ENCODE assay signal across 1 cellular context in the genomic region with DNA sequence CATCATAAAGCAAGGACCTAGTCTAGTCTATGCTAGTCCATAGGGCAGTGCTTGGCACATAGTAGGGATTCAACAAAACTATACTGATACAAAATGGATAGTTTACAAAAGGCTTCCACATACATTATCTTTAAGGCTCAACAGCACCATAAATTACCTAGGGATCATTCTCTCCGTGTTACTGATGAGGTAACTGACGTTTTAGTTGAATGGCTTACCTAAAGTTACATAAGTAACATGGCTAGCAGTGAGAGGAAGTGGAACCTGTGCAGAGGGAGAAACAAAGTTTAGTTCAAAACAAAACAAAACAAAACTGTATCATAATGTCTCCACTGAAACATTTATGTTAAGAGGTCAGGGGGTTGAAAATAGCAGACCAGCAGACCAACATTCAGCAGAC.
TF ChIP-seq lines count a peak whose summit lies in the region.

No MANE protein-coding gene starts in this region.

TF ChIP-seq in GM12878, 131 proteins besides CTCF, POLR2A, EP300 and RAD21 (continued from another document):
- TF ChIP-seq, protein P1, sequence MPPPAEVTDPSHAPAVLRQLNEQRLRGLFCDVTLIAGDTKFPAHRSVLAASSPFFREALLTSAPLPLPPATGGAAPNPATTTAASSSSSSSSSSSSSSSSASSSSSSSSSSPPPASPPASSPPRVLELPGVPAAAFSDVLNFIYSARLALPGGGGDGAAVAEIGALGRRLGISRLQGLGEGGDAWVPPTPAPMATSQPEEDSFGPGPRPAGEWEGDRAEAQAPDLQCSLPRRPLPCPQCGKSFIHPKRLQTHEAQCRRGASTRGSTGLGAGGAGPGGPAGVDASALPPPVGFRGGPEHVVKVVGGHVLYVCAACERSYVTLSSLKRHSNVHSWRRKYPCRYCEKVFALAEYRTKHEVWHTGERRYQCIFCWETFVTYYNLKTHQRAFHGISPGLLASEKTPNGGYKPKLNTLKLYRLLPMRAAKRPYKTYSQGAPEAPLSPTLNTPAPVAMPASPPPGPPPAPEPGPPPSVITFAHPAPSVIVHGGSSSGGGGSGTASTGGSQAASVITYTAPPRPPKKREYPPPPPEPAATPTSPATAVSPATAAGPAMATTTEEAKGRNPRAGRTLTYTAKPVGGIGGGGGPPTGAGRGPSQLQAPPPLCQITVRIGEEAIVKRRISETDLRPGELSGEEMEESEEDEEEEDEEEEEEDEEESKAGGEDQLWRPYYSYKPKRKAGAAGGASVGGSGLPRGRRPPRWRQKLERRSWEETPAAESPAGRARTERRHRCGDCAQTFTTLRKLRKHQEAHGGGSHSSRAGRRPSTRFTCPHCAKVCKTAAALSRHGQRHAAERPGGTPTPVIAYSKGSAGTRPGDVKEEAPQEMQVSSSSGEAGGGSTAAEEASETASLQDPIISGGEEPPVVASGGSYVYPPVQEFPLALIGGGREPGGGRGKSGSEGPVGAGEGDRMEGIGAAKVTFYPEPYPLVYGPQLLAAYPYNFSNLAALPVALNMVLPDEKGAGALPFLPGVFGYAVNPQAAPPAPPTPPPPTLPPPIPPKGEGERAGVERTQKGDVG (CRISPR knock-in tag; IDR thresholded peaks at IDR 0.05) = no peak
- TF ChIP-seq ASH2L (IDR thresholded peaks at IDR 0.05; ENCODE audit: borderline replicate concordance, low read depth) (no peak), SMARCA5 (IDR thresholded peaks at IDR 0.05) (no peak), SPI1 (IDR thresholded peaks at IDR 0.05; ENCODE audit: borderline replicate concordance, insufficient read depth, low read depth, low read length) (peak; percentile 24; the same call in 1 of the 2 replicates), SP1 (IDR thresholded peaks at IDR 0.05; ENCODE audit: low read depth, low read length) (no peak)
TF ChIP-seq in GM12878: peak in this region for 1.
